18 cellular contexts compared by ENCODE assay signal in the genomic region with DNA sequence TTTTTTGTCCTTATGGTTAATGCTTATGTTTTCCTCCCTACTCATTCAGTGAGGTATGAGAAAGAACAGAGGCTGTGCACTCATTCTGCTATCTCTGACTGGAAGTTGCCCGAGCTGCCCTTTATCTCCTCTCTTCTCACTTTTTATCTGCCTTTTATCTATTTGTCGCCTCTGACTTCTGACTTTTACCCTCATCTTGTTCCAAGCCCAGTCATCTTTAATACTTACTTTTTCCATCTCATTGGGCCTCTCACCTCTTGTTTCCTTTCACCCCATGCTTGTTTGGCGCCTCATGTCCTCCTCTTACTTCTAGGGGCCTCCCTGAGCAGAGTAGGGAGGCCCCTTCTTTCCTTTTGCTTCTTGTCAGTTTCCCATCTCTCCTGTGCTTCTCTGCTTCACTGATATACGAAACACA. TPM values are rescaled to one million over a fixed set of nuclear protein-coding genes. Genes with fewer than 3 reads are reported as not detected.
DNase-seq lines count a peak whose midpoint lies in the region; ATAC-seq and TF ChIP-seq lines count a peak whose summit lies in the region.
"Had no signal": no experiment of that assay in that cellular context is flagged by ENCODE, and none has a peak within 500 bp of the region (broad histone marks: within the 10 kb centered on the region; RNA-seq: fewer than 3 reads in every experiment).

No MANE protein-coding gene starts in this region.

- H3K27ac ChIP-seq in PC-3 (ENCODE audit: low read length) = peak overlapping the region; percentile 88
- no peak overlapping the region for H3K27ac ChIP-seq in esophagus squamous epithelium
- H3K27ac ChIP-seq: Peyer's patch, skin epidermis, thyroid gland had no signal

- CTCF ChIA-PET in activated CD4-positive, alpha-beta T cell treated with anti-CD3 and anti-CD28 coated beads for 36 hours (lab: Charles Lee) = interaction anchor here (1.0 to 1.8 kb wide), 6 partner anchors 13 to 54 kb away, joined by 3 to 5 read pairs (median 4); a partner anchor contains a TSS
- CTCF ChIA-PET in PC-3 (lab: Charles Lee) = no interaction called here

- TF ChIP-seq CTCF in PC-3 (conservative IDR thresholded peaks at IDR 0.05; ENCODE audit: low read depth, low read length) = no peak
- no peak for TF ChIP-seq CTCF in progenitor cell of endocrine pancreas (IDR thresholded peaks at IDR 0.05; ENCODE audit: unreplicated experiment)
- no peak for TF ChIP-seq CTCF in esophagus squamous epithelium (IDR thresholded peaks at IDR 0.05)

- H3K9me2 ChIP-seq in PC-3 (replicated peaks; ENCODE audit: low read length) = no peaks in the 10 kb centered on the region

- no peaks in the 10 kb centered on the region for H3K27me3 Mint-ChIP-seq in activated CD4-positive, alpha-beta T cell treated with anti-CD3 and anti-CD28 coated beads for 36 hours
- no peaks in the 10 kb centered on the region for H3K27me3 Mint-ChIP-seq in activated naive CD8-positive, alpha-beta T cell treated with anti-CD3 and anti-CD28 coated beads for 36 hours
- no peaks in the 10 kb centered on the region for H3K27me3 Mint-ChIP-seq in progenitor cell of endocrine pancreas
- H3K27me3 Mint-ChIP-seq: CD8-positive, alpha-beta memory T cell had no signal

- peak overlapping the region; percentile 54 for H3K4me3 Mint-ChIP-seq in activated CD4-positive, alpha-beta T cell treated with anti-CD3 and anti-CD28 coated beads for 36 hours
- peak overlapping the region; percentile 49 for H3K4me3 Mint-ChIP-seq in activated naive CD8-positive, alpha-beta T cell treated with anti-CD3 and anti-CD28 coated beads for 36 hours
- no peak overlapping the region for H3K4me3 Mint-ChIP-seq in progenitor cell of endocrine pancreas (ENCODE audit: low read depth)
- H3K4me3 Mint-ChIP-seq: CD8-positive, alpha-beta memory T cell; mesothelial cell of epicardium had no signal

- intact Hi-C loops in activated CD4-positive, alpha-beta T cell treated with anti-CD3 and anti-CD28 coated beads for 36 hours (cut with DNase I, micrococcal nuclease) = loop anchor here (1.0 to 10.0 kb wide), 8 partner anchors 13 to 811 kb away; a partner anchor contains a TSS
- intact Hi-C loops in PC-3 (cut with micrococcal nuclease) = no loop called here
- intact Hi-C loops in esophagus squamous epithelium (cut with DNase I) = no loop called here

- H3K27me3 ChIP-seq in PC-3 (ENCODE audit: low read length) (no peaks in the 10 kb centered on the region), esophagus squamous epithelium (no peaks in the 10 kb centered on the region)
- H3K27me3 ChIP-seq: Peyer's patch, thyroid gland had no signal

- H3K9me3 ChIP-seq in PC-3 (ENCODE audit: low read length) (no peaks in the 10 kb centered on the region), esophagus squamous epithelium (no peaks in the 10 kb centered on the region)
- H3K9me3 ChIP-seq: Peyer's patch, thyroid gland had no signal

- no peaks in the 10 kb centered on the region for H3K9me3 Mint-ChIP-seq in activated CD4-positive, alpha-beta T cell treated with anti-CD3 and anti-CD28 coated beads for 36 hours (ENCODE audit: low read depth)
- peaks cover 4% of the 10 kb centered on the region for H3K9me3 Mint-ChIP-seq in activated naive CD8-positive, alpha-beta T cell treated with anti-CD3 and anti-CD28 coated beads for 36 hours
- H3K9me3 Mint-ChIP-seq in progenitor cell of endocrine pancreas (ENCODE audit: low read depth) = no peaks in the 10 kb centered on the region
- H3K9me3 Mint-ChIP-seq: CD8-positive, alpha-beta memory T cell had no signal

- peaks cover 67% of the 10 kb centered on the region for H3K4me1 Mint-ChIP-seq in activated CD4-positive, alpha-beta T cell treated with anti-CD3 and anti-CD28 coated beads for 36 hours
- H3K4me1 Mint-ChIP-seq in activated naive CD8-positive, alpha-beta T cell treated with anti-CD3 and anti-CD28 coated beads for 36 hours = peaks cover 49% of the 10 kb centered on the region
- peaks cover 6% of the 10 kb centered on the region for H3K4me1 Mint-ChIP-seq in progenitor cell of endocrine pancreas (ENCODE audit: low read depth)

- peaks cover 86% of the 10 kb centered on the region for H3K79me2 ChIP-seq in PC-3 (ENCODE audit: low read length)

- H4K20me1 ChIP-seq in PC-3 (ENCODE audit: low read length) = no peaks in the 10 kb centered on the region

- H3K27ac Mint-ChIP-seq in activated CD4-positive, alpha-beta T cell treated with anti-CD3 and anti-CD28 coated beads for 36 hours = peak overlapping the region; percentile 99
- H3K27ac Mint-ChIP-seq in activated naive CD8-positive, alpha-beta T cell treated with anti-CD3 and anti-CD28 coated beads for 36 hours = peak overlapping the region; percentile 91
- peak overlapping the region; percentile 9 for H3K27ac Mint-ChIP-seq in progenitor cell of endocrine pancreas
- H3K27ac Mint-ChIP-seq: mesothelial cell of epicardium had no signal

- no peak overlapping the region for H3K9ac ChIP-seq in PC-3 (ENCODE audit: low read length)

- no peaks in the 10 kb centered on the region for H3F3A ChIP-seq in PC-3 (ENCODE audit: low read length, unreplicated experiment)

- H3K4me2 ChIP-seq in PC-3 (ENCODE audit: low read length) = peak overlapping the region; percentile 46

- no peak overlapping the region for H2AFZ ChIP-seq in PC-3 (ENCODE audit: low read length)

- 75 to 79% methylated on average over 4 of the region's 4 CpGs for WGBS in esophagus squamous epithelium, 2 donors

- POLR2A ChIA-PET in activated CD4-positive, alpha-beta T cell treated with anti-CD3 and anti-CD28 coated beads for 36 hours (lab: Charles Lee) = interaction anchor here (0.5 to 2.2 kb wide), 9 partner anchors 13 to 67 kb away, joined by 3 to 10 read pairs (median 3); no protein-coding TSS in a partner anchor
- POLR2A ChIA-PET in PC-3 (lab: Charles Lee; ENCODE audit: unreplicated experiment) = no interaction called here

- peaks cover 29% of the 10 kb centered on the region for H3K4me1 ChIP-seq in PC-3 (ENCODE audit: insufficient read depth, low read length)
- H3K4me1 ChIP-seq in esophagus squamous epithelium = peaks cover 3 to 43% (median 15%) of the 10 kb centered on the region in 3 donors
- H3K4me1 ChIP-seq: thyroid gland had no signal

- H3K36me3 ChIP-seq in PC-3 (ENCODE audit: low read depth, low read length) = no peaks in the 10 kb centered on the region; the same call in 1 of the 2 replicates
- peaks cover 0 to 9% (median 0%) of the 10 kb centered on the region in 3 donors for H3K36me3 ChIP-seq in esophagus squamous epithelium
- H3K36me3 ChIP-seq: Peyer's patch, thyroid gland had no signal

- peak; percentile 88 for ATAC-seq in activated CD4-positive, alpha-beta T cell treated with anti-CD3 and anti-CD28 coated beads for 36 hours
- no peak for ATAC-seq in PC-3

- no peak overlapping the region for H3K4me3 ChIP-seq in PC-3 (ENCODE audit: low read length)
- no peak overlapping the region for H3K4me3 ChIP-seq in esophagus squamous epithelium
- H3K4me3 ChIP-seq: Peyer's patch, skin epidermis, thyroid gland had no signal

- no TSS peak for BruUV-seq in PC-3 (replicated peaks; lab: Mats Ljungman, UMichigan)

- H3K36me3 Mint-ChIP-seq in activated CD4-positive, alpha-beta T cell treated with anti-CD3 and anti-CD28 coated beads for 36 hours (ENCODE audit: low read depth) = peaks cover 32% of the 10 kb centered on the region
- H3K36me3 Mint-ChIP-seq in activated naive CD8-positive, alpha-beta T cell treated with anti-CD3 and anti-CD28 coated beads for 36 hours = peaks cover 36% of the 10 kb centered on the region
- peaks cover 8% of the 10 kb centered on the region for H3K36me3 Mint-ChIP-seq in progenitor cell of endocrine pancreas (ENCODE audit: insufficient read depth)

- TF ChIP-seq POLR2A in esophagus squamous epithelium (IDR thresholded peaks at IDR 0.05) = no peak

- DNase-seq in activated CD4-positive, alpha-beta T cell treated with anti-CD3 and anti-CD28 coated beads for 36 hours = peak; percentile 62
- DNase-seq in activated CD4-positive, alpha-beta T cell treated with anti-CD3 and anti-CD28 coated beads for 4 hours = no peak
- DNase-seq in PC-3 = no peak
- peak; percentile 42 for DNase-seq in activated naive CD8-positive, alpha-beta T cell treated with anti-CD3 and anti-CD28 coated beads for 36 hours
- no peak for DNase-seq in progenitor cell of endocrine pancreas (ENCODE audit: low spot score, unreplicated experiment)
- DNase-seq in esophagus squamous epithelium (lab: John Stamatoyannopoulos, UW) = no peak
- DNase-seq in NCI-H1048 (lab: John Stamatoyannopoulos, UW) = no peak
- no peak for DNase-seq in AG08395 (ENCODE audit: low spot score)
- DNase-seq: 8988T; amniotic stem cell; CD8-positive, alpha-beta memory T cell; NCI-H1694 treated with DMSO at 0.1 percent for 48 hours; NCI-H510A treated with DMSO at 0.1 percent for 48 hours; Peyer's patch; SW 1271; thyroid gland had no signal

RNA-seq across cellular contexts. Expression of a gene that starts 50.7 kb away (rescaled TPM):
- total RNA-seq in activated CD4-positive, alpha-beta T cell treated with anti-CD3 and anti-CD28 coated beads for 36 hours = 10 to 100 TPM; 29.2 to 29.4 TPM
- total RNA-seq in PC-3 (2014; rRNA removed) (36.3 and 39.6 TPM in 2 replicates), progenitor cell of endocrine pancreas (29.7 and 30.2 TPM in 2 replicates), esophagus squamous epithelium (10 to 100 TPM; 31.1 to 57.2 (median 46.5) TPM)
- total RNA-seq in activated naive CD8-positive, alpha-beta T cell treated with anti-CD3 and anti-CD28 coated beads for 36 hours = 10 to 100 TPM; 21.4 to 22.5 TPM

Comparison
In these comparisons a context has a peak if more than half of its experiments do, and no peak if none do; other contexts are left out.
1. DNase-seq: peak in activated CD4-positive, alpha-beta T cell treated with anti-CD3 and anti-CD28 coated beads for 36 hours (single experiment) and activated naive CD8-positive, alpha-beta T cell treated with anti-CD3 and anti-CD28 coated beads for 36 hours (single experiment); none in activated CD4-positive, alpha-beta T cell treated with anti-CD3 and anti-CD28 coated beads for 4 hours (0 of 2), PC-3 (single experiment), progenitor cell of endocrine pancreas (single experiment), esophagus squamous epithelium (single experiment), NCI-H1048 (single experiment) and AG08395 (single experiment).
2. H3K27ac Mint-ChIP-seq: peak in every context shown above with its lines; median percentile 99 in activated CD4-positive, alpha-beta T cell treated with anti-CD3 and anti-CD28 coated beads for 36 hours; 91 in activated naive CD8-positive, alpha-beta T cell treated with anti-CD3 and anti-CD28 coated beads for 36 hours; 9 in progenitor cell of endocrine pancreas.
3. intact Hi-C loops: an anchor here in activated CD4-positive, alpha-beta T cell treated with anti-CD3 and anti-CD28 coated beads for 36 hours (1.0 to 10.0 kb wide); none called in PC-3 and esophagus squamous epithelium.